10 cellular contexts compared by ENCODE assay signal in genomic region chr1:60621524-60621923, GRCh38.
DNase-seq lines count a peak whose midpoint lies in the region.
"Had no signal": no experiment of that assay in that cellular context is flagged by ENCODE, and none has a peak within 500 bp of the region (broad histone marks: within the 10 kb centered on the region; RNA-seq: fewer than 3 reads in every experiment).

No MANE protein-coding gene starts in this region.

- no peaks in the 10 kb centered on the region for H3K9me3 ChIP-seq in effector memory CD4-positive, alpha-beta T cell (ENCODE audit: control insufficient read depth, low read length)
- H3K9me3 ChIP-seq: BLaER1 treated with 17β-estradiol and CSF1 and Interleukin-3, amounts not matched to agents 10 nM and 100 nM had no signal

- no peaks in the 10 kb centered on the region for H3K36me3 Mint-ChIP-seq in activated CD4-positive, alpha-beta memory T cell treated with anti-CD3 and anti-CD28 coated beads for 36 hours

- no peaks in the 10 kb centered on the region for H3K27me3 ChIP-seq in effector memory CD4-positive, alpha-beta T cell (replicated peaks; ENCODE audit: control insufficient read depth, insufficient read depth, low read length, poor library complexity, severe bottlenecking)
- H3K27me3 ChIP-seq: BLaER1 treated with 17β-estradiol and CSF1 and Interleukin-3, amounts not matched to agents 10 nM and 100 nM; cardiac muscle cell had no signal

- CTCF ChIA-PET in activated CD4-positive, alpha-beta memory T cell treated with anti-CD3 and anti-CD28 coated beads for 36 hours (lab: Charles Lee), result no interaction called here

- no peak overlapping the region for H3K27ac ChIP-seq in effector memory CD4-positive, alpha-beta T cell (ENCODE audit: insufficient read depth, low read length, poor library complexity, severe bottlenecking)
- H3K27ac ChIP-seq: BLaER1 treated with 17β-estradiol and CSF1 and Interleukin-3, amounts not matched to agents 10 nM and 100 nM; cardiac muscle cell had no signal

- no peak overlapping the region for H3K4me3 ChIP-seq in effector memory CD4-positive, alpha-beta T cell (ENCODE audit: insufficient read depth, low read depth, low read length, poor library complexity, severe bottlenecking)
- H3K4me3 ChIP-seq: BLaER1 treated with 17β-estradiol and CSF1 and Interleukin-3, amounts not matched to agents 10 nM and 100 nM; cardiac muscle cell had no signal

- POLR2A ChIA-PET in activated CD4-positive, alpha-beta memory T cell treated with anti-CD3 and anti-CD28 coated beads for 36 hours (lab: Charles Lee), result no interaction called here

- H3K9me3 Mint-ChIP-seq in activated CD4-positive, alpha-beta memory T cell treated with anti-CD3 and anti-CD28 coated beads for 36 hours, result no peaks in the 10 kb centered on the region

- no peak overlapping the region for H3K4me3 Mint-ChIP-seq in activated CD4-positive, alpha-beta memory T cell treated with anti-CD3 and anti-CD28 coated beads for 36 hours

- no peaks in the 10 kb centered on the region for H3K4me1 Mint-ChIP-seq in activated CD4-positive, alpha-beta memory T cell treated with anti-CD3 and anti-CD28 coated beads for 36 hours (ENCODE audit: low read depth)

- no peak overlapping the region for H3K27ac Mint-ChIP-seq in activated CD4-positive, alpha-beta memory T cell treated with anti-CD3 and anti-CD28 coated beads for 36 hours

- intact Hi-C loops in activated CD4-positive, alpha-beta memory T cell treated with anti-CD3 and anti-CD28 coated beads for 36 hours (cut with micrococcal nuclease), result no loop called here

- no peaks in the 10 kb centered on the region for H3K36me3 ChIP-seq in effector memory CD4-positive, alpha-beta T cell (ENCODE audit: control insufficient read depth, insufficient read depth, low read length)
- H3K36me3 ChIP-seq: BLaER1 treated with 17β-estradiol and CSF1 and Interleukin-3, amounts not matched to agents 10 nM and 100 nM; cardiac muscle cell had no signal

- DNase-seq in COLO829 (ENCODE audit: low spot score), result peak; percentile 9
- DNase-seq in NCI-H2029 (lab: John Stamatoyannopoulos, UW), result peak; percentile 64
- DNase-seq in astrocyte of the hippocampus (ENCODE audit: low read depth, low spot score), result peak; percentile 41
- peak; percentile 43 for DNase-seq in medulla oblongata (ENCODE audit: extremely low spot score)
- DNase-seq in A172 (ENCODE audit: low spot score), result no peak
- DNase-seq in activated CD4-positive, alpha-beta T cell treated with anti-CD3 and anti-CD28 coated beads for 4 hours, result no peak
- no peak for DNase-seq in activated CD4-positive, alpha-beta memory T cell treated with anti-CD3 and anti-CD28 coated beads for 36 hours
- no peak for DNase-seq in effector memory CD4-positive, alpha-beta T cell

- peaks cover 2% of the 10 kb centered on the region for H3K27me3 Mint-ChIP-seq in activated CD4-positive, alpha-beta memory T cell treated with anti-CD3 and anti-CD28 coated beads for 36 hours

- H3K4me1 ChIP-seq in effector memory CD4-positive, alpha-beta T cell (ENCODE audit: control insufficient read depth, insufficient read depth, low read length, poor library complexity, severe bottlenecking), result no peaks in the 10 kb centered on the region
- H3K4me1 ChIP-seq: BLaER1 treated with 17β-estradiol and CSF1 and Interleukin-3, amounts not matched to agents 10 nM and 100 nM had no signal

Comparison
In these comparisons a context has a peak if more than half of its experiments do, and no peak if none do; other contexts are left out.
1. DNase-seq: peak in COLO829 (single experiment), NCI-H2029 (single experiment), astrocyte of the hippocampus (single experiment) and medulla oblongata (single experiment); none in A172 (single experiment), activated CD4-positive, alpha-beta T cell treated with anti-CD3 and anti-CD28 coated beads for 4 hours (0 of 2), activated CD4-positive, alpha-beta memory T cell treated with anti-CD3 and anti-CD28 coated beads for 36 hours (single experiment) and effector memory CD4-positive, alpha-beta T cell (0 of 3).